ENCODE assay signal across 9 cellular contexts in genomic region chr2:157592983-157593382, GRCh38. TPM values are rescaled to one million over a fixed set of nuclear protein-coding genes. Genes with fewer than 3 reads are reported as not detected.
DNase-seq lines count a peak whose midpoint lies in the region; TF ChIP-seq lines count a peak whose summit lies in the region.
"Had no signal": no experiment of that assay in that cellular context is flagged by ENCODE, and none has a peak within 500 bp of the region (broad histone marks: within the 10 kb centered on the region; RNA-seq: fewer than 3 reads in every experiment).

No MANE protein-coding gene starts in this region.

- TF ChIP-seq POLR2A in sigmoid colon (IDR thresholded peaks at IDR 0.05), result no peak

- in situ Hi-C loops in SK-MEL-5 (cut with HindIII; ENCODE audit: low pct_unique_long_range_greater_than_20kb, low sequenced_read_pairs), result no loop called here

- TF ChIP-seq CTCF in AG04450 (IDR thresholded peaks at IDR 0.05; ENCODE audit: low read depth, low read length) (peak; percentile 34; the same call in 1 of the 2 replicates), GM10266 (IDR thresholded peaks at IDR 0.05; ENCODE audit: control insufficient read depth, insufficient read depth, low read depth, missing control alignments) (peak; percentile 16), hepatocyte (IDR thresholded peaks at IDR 0.05; ENCODE audit: poor library complexity) (peak; percentile 22), sigmoid colon (IDR thresholded peaks at IDR 0.05) (no peak)

- intact Hi-C loops in sigmoid colon (cut with DNase I), result no loop called here

- H4K20me1 ChIP-seq in hepatocyte (ENCODE audit: insufficient read depth, poor library complexity, severe bottlenecking), result no peaks in the 10 kb centered on the region

- no peak overlapping the region for H3K4me3 ChIP-seq in AG04450 (ENCODE audit: low read depth, low read length)
- H3K4me3 ChIP-seq in hepatocyte, result no peak overlapping the region
- H3K4me3 ChIP-seq in sigmoid colon, result no peak overlapping the region

- H3K36me3 ChIP-seq in hepatocyte (replicated peaks; ENCODE audit: insufficient read depth, low read depth) (no peaks in the 10 kb centered on the region), sigmoid colon (no peaks in the 10 kb centered on the region)

- 75% methylated on average over 3 of the region's 3 CpGs for WGBS in hepatocyte (ENCODE audit: low lambda C conversion rate, missing lambda C conversion rate)
- WGBS in sigmoid colon, 2 donors, result 61 to 75% methylated on average over 3 of the region's 3 CpGs

- CTCF ChIA-PET in AG04450 (lab: Charles Lee), result interaction anchor here (0.6 to 2.4 kb wide), 4 partner anchors 49 to 265 kb away, joined by 3 to 9 read pairs (median 3); no protein-coding TSS in a partner anchor

- no peak overlapping the region for H3K4me2 ChIP-seq in hepatocyte

- POLR2A ChIA-PET in AG04450 (lab: Yijun Ruan, JAX), result no interaction called here

- DNase-seq in AG04450 (ENCODE audit: low read depth, low spot score), result no peak
- no peak for DNase-seq in GM10266 (ENCODE audit: extremely low spot score)
- peak; percentile 41 for DNase-seq in SK-MEL-5 (ENCODE audit: low read depth, low spot score)
- DNase-seq in hepatocyte (ENCODE audit: low spot score), result no peak
- no peak for DNase-seq in COLO668 (lab: John Stamatoyannopoulos, UW; ENCODE audit: unreplicated experiment)
- DNase-seq in sigmoid colon, result no peak
- no peak for DNase-seq in NCI-H187 (lab: John Stamatoyannopoulos, UW)
- DNase-seq in GM19240 (ENCODE audit: insufficient read length, low spot score), result no peak
- DNase-seq: activated T-cell treated with anti-CD3 and anti-CD28 coated beads, Interleukin-2, amount 50 U/mL, for 72 hours had no signal

- H3K27ac ChIP-seq in AG04450 (ENCODE audit: low read depth, low read length) (no peak overlapping the region), hepatocyte (no peak overlapping the region), sigmoid colon (no peak overlapping the region)

- H3K9me3 ChIP-seq in AG04450 (ENCODE audit: control insufficient read depth, insufficient read depth, low read length), result no peaks in the 10 kb centered on the region; the same call in 1 of the 2 replicates
- no peaks in the 10 kb centered on the region for H3K9me3 ChIP-seq in hepatocyte (ENCODE audit: low read depth)
- no peaks in the 10 kb centered on the region for H3K9me3 ChIP-seq in sigmoid colon

- H3K27me3 ChIP-seq in AG04450 (ENCODE audit: control insufficient read depth, insufficient read depth, low read length) (peaks cover 16% of the 10 kb centered on the region), hepatocyte (peaks cover 22% of the 10 kb centered on the region), sigmoid colon (peaks cover 0 to 14% (median 0%) of the 10 kb centered on the region in 3 donors)

- H3K4me1 ChIP-seq in hepatocyte (ENCODE audit: insufficient read depth), result no peaks in the 10 kb centered on the region
- H3K4me1 ChIP-seq in sigmoid colon, result no peaks in the 10 kb centered on the region

- no peaks in the 10 kb centered on the region for H3K79me2 ChIP-seq in hepatocyte

- no peak for TF ChIP-seq EP300 in sigmoid colon (IDR thresholded peaks at IDR 0.05)

- no peaks in the 10 kb centered on the region for H3K9me2 ChIP-seq in hepatocyte (replicated peaks; ENCODE audit: insufficient read depth)

- no peak overlapping the region for H2AFZ ChIP-seq in hepatocyte

RNA-seq across cellular contexts. Expression of gene ACVR1C, which starts 35.7 kb away (rescaled TPM):
- 0.04 and 0.14 TPM in 2 replicates for polyA plus RNA-seq in AG04450 (2011; rRNA removed)
- polyA minus RNA-seq in AG04450 (2011; rRNA and poly(A)+ RNA removed), result 0.17 TPM in 1 of 2 replicates, not detected in the other
- total RNA-seq in SK-MEL-5 (2014; rRNA removed; shearing (Covaris generic)), result 0.69 and 0.93 TPM in 2 replicates
- 1.0 and 1.4 TPM in 2 replicates for polyA plus RNA-seq in SK-MEL-5 (2015; cell fraction: cytosol; rRNA removed)
- polyA plus RNA-seq in SK-MEL-5 (2015; cell fraction: nucleus; rRNA removed), result 2.8 and 3.0 TPM in 2 replicates
- 2.4 and 3.0 TPM in 2 replicates for total RNA-seq in hepatocyte
- polyA plus RNA-seq in hepatocyte, result 0.74 and 1.3 TPM in 2 replicates
- total RNA-seq in sigmoid colon, result 1 to 10 TPM in 2 of 4 donors, under 1 TPM in 2; 0.14 to 1.9 (median 0.70) TPM
- 1 to 10 TPM; 1.6 to 2.4 (median 2.2) TPM for polyA plus RNA-seq in sigmoid colon

Comparison
In these comparisons a context has a peak if more than half of its experiments do, and no peak if none do; other contexts are left out.
1. CTCF ChIP-seq: peak in AG04450 (single experiment), GM10266 (single experiment) and hepatocyte (single experiment); none in sigmoid colon (0 of 4).